8 cellular contexts compared by ENCODE assay signal in the genomic region with DNA sequence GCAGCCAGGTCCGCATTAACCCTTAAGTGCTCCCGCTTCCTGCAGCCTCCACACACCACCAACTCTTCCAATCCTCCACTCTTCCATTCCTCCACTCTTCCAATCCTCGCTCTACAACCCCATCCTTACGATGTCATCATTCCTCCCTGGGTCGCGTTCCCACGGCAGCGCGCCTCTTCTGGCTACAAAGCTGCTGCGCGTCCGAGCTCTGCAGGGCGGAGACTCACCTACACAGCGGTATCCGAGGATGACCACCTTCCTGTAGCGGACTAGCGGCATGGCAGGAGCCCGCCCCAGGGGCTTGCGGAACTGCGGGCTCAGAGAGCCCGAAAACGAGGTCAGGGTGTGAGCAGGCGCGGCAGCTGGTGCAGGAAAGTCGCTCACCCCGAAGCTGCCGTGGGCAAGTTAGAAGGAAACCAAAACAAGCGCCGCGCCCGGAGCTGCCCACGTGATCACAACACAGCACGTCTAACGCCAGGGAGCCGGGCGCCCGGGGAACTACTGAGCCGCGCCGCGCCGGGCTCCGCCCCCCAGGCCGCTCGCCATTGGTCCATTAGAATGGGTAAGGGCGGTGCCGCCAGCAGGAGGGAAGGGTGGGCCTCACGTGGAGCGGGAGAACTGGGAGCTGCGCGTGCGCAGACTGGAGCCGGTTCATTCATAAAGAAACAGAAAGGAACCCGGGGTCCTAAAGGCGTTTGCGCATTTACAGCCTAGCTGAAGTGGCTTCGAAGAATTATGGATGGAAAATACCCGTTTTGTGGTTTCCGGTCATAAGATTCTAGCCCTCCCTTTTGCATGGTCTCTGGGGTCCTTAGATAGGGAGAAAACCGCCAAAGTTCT. TPM values are rescaled to one million over a fixed set of nuclear protein-coding genes. Genes with fewer than 3 reads are reported as not detected.
DNase-seq lines count a peak whose midpoint lies in the region; ATAC-seq and TF ChIP-seq lines count a peak whose summit lies in the region.

A gene with protein sequence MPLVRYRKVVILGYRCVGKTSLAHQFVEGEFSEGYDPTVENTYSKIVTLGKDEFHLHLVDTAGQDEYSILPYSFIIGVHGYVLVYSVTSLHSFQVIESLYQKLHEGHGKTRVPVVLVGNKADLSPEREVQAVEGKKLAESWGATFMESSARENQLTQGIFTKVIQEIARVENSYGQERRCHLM (minus strand): TSS at position 473 of the 840 bp plus-strand sequence. CDS start 194 bp downstream, at position 279.

- no peak within 1 kb of the TSS for H2AK5ac ChIP-seq in IMR-90 (ENCODE audit: low read depth, low read length)

- no peak for TF ChIP-seq POLR2A in IMR-90 (IDR thresholded peaks at IDR 0.05; ENCODE audit: low read depth, low read length)

- H3K27ac ChIP-seq in IMR-90 (ENCODE audit: insufficient read depth, low read length) (no peak within 1 kb of the TSS), OCI-LY3 (ENCODE audit: low read length) (peak within 1 kb of the TSS; percentile 79), mucosa of rectum (ENCODE audit: low read depth in 2 of 2, low read length in 2 of 2) (peak within 1 kb of the TSS; percentile 69 to 80)

- CTCF ChIA-PET in IMR-90 (lab: Yijun Ruan, JAX): interaction anchor here (0.8 to 1.3 kb wide), 2 partner anchors 18 to 40 kb away, joined by 3 to 16 read pairs; partner anchors contain the start of gene LMBR1L

- no peak within 1 kb of the TSS for H3K18ac ChIP-seq in IMR-90 (ENCODE audit: low read depth, low read length)

- peak within 1 kb of the TSS; percentile 7 for H2AK9ac ChIP-seq in IMR-90 (replicated peaks; ENCODE audit: low read depth, low read length, poor library complexity)

- BruUV-seq in IMR-90 (replicated peaks; lab: Mats Ljungman, UMichigan): no TSS peak

- peak within 1 kb of the TSS; percentile 44 to 82; a peak in 1 of 4 replicates for H4K8ac ChIP-seq in IMR-90 (ENCODE audit: low read depth in 2 of 2, low read length in 2 of 2)

- no peak within 1 kb of the TSS for H4K5ac ChIP-seq in IMR-90 (ENCODE audit: low read depth, low read length)

- dilution Hi-C loops in IMR-90 (cut with HindIII; ENCODE audit: low sequenced_read_pairs, unreplicated experiment): no loop called here

- no peak within 1 kb of the TSS for H2BK120ac ChIP-seq in IMR-90 (ENCODE audit: low read depth, low read length)

- POLR2A ChIA-PET in IMR-90 (lab: Charles Lee; ENCODE audit: unreplicated experiment): no interaction called here

- no peaks in the 10 kb centered on the region for H4K20me1 ChIP-seq in IMR-90 (ENCODE audit: insufficient read depth, low read length)
- no peaks in the 10 kb centered on the region for H4K20me1 ChIP-seq in OCI-LY3 (ENCODE audit: insufficient read depth, low read length)

- H3K9me3 ChIP-seq in IMR-90 (ENCODE audit: control insufficient read depth, insufficient read depth, low read length) (no peaks in the 10 kb centered on the region), OCI-LY3 (ENCODE audit: insufficient read depth, low read length) (no peaks in the 10 kb centered on the region), mucosa of rectum (ENCODE audit: control insufficient read depth in 2 of 2, low read length in 2 of 2) (no peaks in the 10 kb centered on the region)

- H2BK20ac ChIP-seq in IMR-90 (ENCODE audit: low read depth, low read length): no peak within 1 kb of the TSS

- no peak for TF ChIP-seq RAD21 in IMR-90 (IDR thresholded peaks at IDR 0.05; ENCODE audit: low read length)

- H4K91ac ChIP-seq in IMR-90 (ENCODE audit: insufficient read depth, low read depth, low read length): no peak within 1 kb of the TSS

- in situ Hi-C loops in IMR-90 (cut with MboI; ENCODE audit: low sequenced_read_pairs): no loop called here

- H2AFZ ChIP-seq in IMR-90 (replicated peaks; ENCODE audit: low read length, poor library complexity): peak within 1 kb of the TSS; percentile 93
- H2AFZ ChIP-seq in OCI-LY3 (ENCODE audit: low read depth, low read length): peak within 1 kb of the TSS; percentile 93

- H3K4me2 ChIP-seq in IMR-90 (ENCODE audit: low read depth, low read length) (peak within 1 kb of the TSS; percentile 95), OCI-LY3 (ENCODE audit: low read length) (peak within 1 kb of the TSS; percentile 99)

- H3K14ac ChIP-seq in IMR-90 (replicated peaks; ENCODE audit: low read depth, low read length): no peak within 1 kb of the TSS; the same call in 1 of the 2 replicates

- 0% methylated on average over 30 of the region's 60 CpGs; no CpG with 5 or more reads in 1 of the 2 experiments for WGBS in IMR-90 (ENCODE audit: extremely low coverage in 2 of 2, insufficient read length in 1 of 2), 2 experiments

- intact Hi-C loops in IMR-90 (cut with micrococcal nuclease): no loop called here

- ATAC-seq in GM21529 (IDR thresholded peaks at IDR 0.05; ENCODE audit: unreplicated experiment) (peak; percentile 97), IMR-90 (ENCODE audit: low read depth) (peak; percentile 100)

- H2BK15ac ChIP-seq in IMR-90 (ENCODE audit: low read depth, low read length): no peak within 1 kb of the TSS

- H3K27me3 ChIP-seq in IMR-90 (ENCODE audit: control insufficient read depth, insufficient read depth, low read length): no peaks in the 10 kb centered on the region
- H3K27me3 ChIP-seq in OCI-LY3 (ENCODE audit: low read depth, low read length): no peaks in the 10 kb centered on the region
- H3K27me3 ChIP-seq in mucosa of rectum (ENCODE audit: control insufficient read depth in 2 of 2, insufficient read depth in 2 of 2, low read length in 2 of 2): no peaks in the 10 kb centered on the region

- DNase-seq in DMS153 treated with DMSO at 0.1 percent for 48 hours (lab: John Stamatoyannopoulos, UW; ENCODE audit: unreplicated experiment) (peak; percentile 96), IMR-90 (peak; percentile 92), epidermal melanocyte (ENCODE audit: insufficient read length, low spot score) (peak; percentile 95)
- DNase-seq in activated CD8-positive, alpha-beta memory T cell treated with anti-CD3 and anti-CD28 coated beads, Interleukin-2, amount 50 U/mL, for 48 hours: peak; percentile 99
- peak; percentile 99 for DNase-seq in stimulated activated CD8-positive, alpha-beta memory T cell treated with anti-CD3 and anti-CD28 coated beads, Interleukin-4, amount 100 ng/mL, for 48 hours

- H3K36me3 ChIP-seq in IMR-90 (ENCODE audit: control insufficient read depth, insufficient read depth, low read length) (no peaks in the 10 kb centered on the region), OCI-LY3 (replicated peaks; ENCODE audit: low read depth, low read length) (no peaks in the 10 kb centered on the region), mucosa of rectum (ENCODE audit: control insufficient read depth in 2 of 2, insufficient read depth in 2 of 2, low read length in 2 of 2) (no peaks in the 10 kb centered on the region)

- no peak within 1 kb of the TSS for H2BK5ac ChIP-seq in IMR-90 (ENCODE audit: low read depth, low read length, poor library complexity, severe bottlenecking)

- H3K79me2 ChIP-seq in OCI-LY3 (ENCODE audit: low read length): peaks cover 5% of the 10 kb centered on the region; the same call in 1 of the 2 replicates

- H3K23ac ChIP-seq in IMR-90 (ENCODE audit: low read depth, low read length): peak within 1 kb of the TSS; percentile 56; the same call in 1 of the 2 replicates

- TF ChIP-seq CTCF in IMR-90 (conservative IDR thresholded peaks at IDR 0.05; ENCODE audit: low read depth, low read length) (0 out of 2 replicates have a peak, but pooled peaks have one; percentile 10), OCI-LY3 (IDR thresholded peaks at IDR 0.05; ENCODE audit: low read depth, low read length) (peak; percentile 19; the same call in 1 of the 2 replicates)

- no peaks in the 10 kb centered on the region for H3K9me1 ChIP-seq in IMR-90 (ENCODE audit: insufficient read depth, low read length)

- H3K56ac ChIP-seq in IMR-90 (ENCODE audit: extremely low read depth, insufficient read depth, low read length): peak within 1 kb of the TSS; percentile 30

- H3K4me1 ChIP-seq in IMR-90 (ENCODE audit: control insufficient read depth, insufficient read depth, low read length): no peaks in the 10 kb centered on the region; the same call in 1 of the 2 replicates
- peaks cover 10% of the 10 kb centered on the region for H3K4me1 ChIP-seq in OCI-LY3 (ENCODE audit: low read length)
- peaks cover 13% of the 10 kb centered on the region in 2 donors for H3K4me1 ChIP-seq in mucosa of rectum (ENCODE audit: control insufficient read depth in 2 of 2, insufficient read depth in 2 of 2, low read length in 2 of 2)

- H3K4ac ChIP-seq in IMR-90 (ENCODE audit: low read depth, low read length): no peak within 1 kb of the TSS

- H3K4me3 ChIP-seq in IMR-90 (ENCODE audit: insufficient read depth, low read depth, low read length) (peak within 1 kb of the TSS; percentile 76), OCI-LY3 (ENCODE audit: low read length) (peak within 1 kb of the TSS; percentile 93), mucosa of rectum (ENCODE audit: low read length in 2 of 2) (peak within 1 kb of the TSS; percentile 92 to 94)

- H3K9ac ChIP-seq in IMR-90 (ENCODE audit: low read depth, low read length) (peak within 1 kb of the TSS; percentile 53), OCI-LY3 (ENCODE audit: low read length) (peak within 1 kb of the TSS; percentile 75), mucosa of rectum (ENCODE audit: low read depth in 1 of 2, low read length in 2 of 2) (peak within 1 kb of the TSS; percentile 68 to 75)

- no peaks in the 10 kb centered on the region for H3K79me1 ChIP-seq in IMR-90 (ENCODE audit: low read depth in 1 of 2, low read length in 2 of 2)

TF ChIP-seq in IMR-90, 13 proteins besides CTCF, POLR2A, EP300 and RAD21 (continues in another document):
- TF ChIP-seq USF2 (IDR thresholded peaks at IDR 0.05; ENCODE audit: low read depth, low read length) (peak; percentile 95), BHLHE40 (IDR thresholded peaks at IDR 0.05; ENCODE audit: low read depth, low read length) (peak; percentile 51; the same call in 1 of the 2 replicates), CEBPB (IDR thresholded peaks at IDR 0.05; ENCODE audit: low read depth, low read length) (peak; percentile 44; the same call in 1 of the 2 replicates), MAZ (IDR thresholded peaks at IDR 0.05; ENCODE audit: borderline replicate concordance, low read depth, low read length) (peak; percentile 60; the same call in 1 of the 2 replicates), RCOR1 (IDR thresholded peaks at IDR 0.05; ENCODE audit: insufficient replicate concordance, low read length) (peak; percentile 8), FOS (IDR thresholded peaks at IDR 0.05; ENCODE audit: low read depth, low read length) (no peak), CHD1 (IDR thresholded peaks at IDR 0.05; ENCODE audit: low read depth, low read length) (no peak)

RNA-seq across cellular contexts. Expression of the gene that starts here (rescaled TPM):
- 0.56 and 0.72 TPM in 2 replicates for total RNA-seq in IMR-90 (2012; rRNA removed)
- polyA plus RNA-seq in IMR-90 (2012; rRNA removed): 0.39 and 0.62 TPM in 2 replicates
- 0.49 TPM in 1 of 2 replicates, not detected in the other for polyA plus RNA-seq in IMR-90 (2012; cell fraction: cytosol; rRNA removed)
- 0.39 and 0.55 TPM in 2 replicates for polyA plus RNA-seq in IMR-90 (2012; cell fraction: nucleus; rRNA removed; ENCODE audit: low replicate concordance)

Comparison
In these comparisons a context has a peak if more than half of its experiments do, and no peak if none do; other contexts are left out.
1. Peak in DNase-seq, ATAC-seq, H3K4me3 ChIP-seq, H3K9ac ChIP-seq and H3K4me2 ChIP-seq in IMR-90; RNA of the gene not detected or under 1 TPM.